9 cellular contexts compared by ENCODE assay signal in genomic region chr10:118669020-118669766, GRCh38.
DNase-seq lines count a peak whose midpoint lies in the region; ATAC-seq and TF ChIP-seq lines count a peak whose summit lies in the region.
"Had no signal": no experiment of that assay in that cellular context is flagged by ENCODE, and none has a peak within 500 bp of the region (broad histone marks: within the 10 kb centered on the region; RNA-seq: fewer than 3 reads in every experiment).

No MANE protein-coding gene starts in this region.

- H3K9me3 ChIP-seq in CD4-positive, alpha-beta memory T cell (ENCODE audit: control insufficient read depth in 1 of 2, low read length in 2 of 2): no peaks in the 10 kb centered on the region

- TF ChIP-seq CTCF in neural crest cell (conservative IDR thresholded peaks at IDR 0.05) (no peak), nephron progenitor cell (IDR thresholded peaks at IDR 0.05) (no peak)

- H3K36me3 ChIP-seq in CD4-positive, alpha-beta memory T cell (ENCODE audit: insufficient read depth, low read length): no peaks in the 10 kb centered on the region

- H3K27ac ChIP-seq in CD4-positive, alpha-beta memory T cell (ENCODE audit: low read depth, low read length): no peak overlapping the region

- POLR2A ChIA-PET in CD4-positive, alpha-beta memory T cell (lab: Charles Lee; ENCODE audit: partially characterized antibody): interaction anchor here (1.2 kb wide), 1 partner anchor 13 kb away, joined by 3 read pairs; no protein-coding TSS in a partner anchor

- no peak overlapping the region for H3K4me3 ChIP-seq in CD4-positive, alpha-beta memory T cell (ENCODE audit: low read length in 2 of 2)

- intact Hi-C loops in CD4-positive, alpha-beta memory T cell (cut with micrococcal nuclease): loop anchor here (10.0 kb wide), 1 partner anchor 74 kb away; the partner anchor contains the start of gene PRLHR

- peaks cover 0 to 2% (median 0%) of the 10 kb centered on the region in 8 donors for H3K9me3 Mint-ChIP-seq in CD4-positive, alpha-beta memory T cell
- H3K9me3 Mint-ChIP-seq in neural crest cell (no peaks in the 10 kb centered on the region), nephron progenitor cell (no peaks in the 10 kb centered on the region)

- DNase-seq in CD4-positive, alpha-beta memory T cell: peak in 3 of 5 donors; percentile 11 to 48 (median 18)
- DNase-seq in NCI-H1048 (lab: John Stamatoyannopoulos, UW) (peak; percentile 31), dermis microvascular lymphatic vessel endothelial cell (ENCODE audit: low read depth in 2 of 2) (peak; percentile 12 to 41), neural crest cell (ENCODE audit: low read depth, low spot score) (no peak), SW480 (ENCODE audit: low spot score) (no peak), nephron progenitor cell (no peak), NCI-H146 (lab: John Stamatoyannopoulos, UW) (no peak)
- DNase-seq: stimulated activated CD4-positive, alpha-beta T cell treated with anti-CD3 and anti-CD28 coated beads, Interleukin-4, amount 100 ng/mL, for 1 hour had no signal

- H3K4me3 Mint-ChIP-seq in CD4-positive, alpha-beta memory T cell: peak overlapping the region in 6 of 8 donors; percentile 22 to 70 (median 28)
- peak overlapping the region; percentile 11 for H3K4me3 Mint-ChIP-seq in neural crest cell
- no peak overlapping the region for H3K4me3 Mint-ChIP-seq in nephron progenitor cell

- H3K27ac Mint-ChIP-seq in CD4-positive, alpha-beta memory T cell: peak overlapping the region in 5 of 7 donors; percentile 7 to 71 (median 55)
- H3K27ac Mint-ChIP-seq in neural crest cell (ENCODE audit: unreplicated experiment) (peak overlapping the region; percentile 31), nephron progenitor cell (no peak overlapping the region)

- no peak for ATAC-seq in GM19023 (IDR thresholded peaks at IDR 0.05; ENCODE audit: unreplicated experiment)

- CTCF ChIA-PET in CD4-positive, alpha-beta memory T cell (lab: Charles Lee; ENCODE audit: partially characterized antibody): interaction anchor here (0.7 to 1.9 kb wide), 3 partner anchors 27 to 100 kb away, joined by 3 to 6 read pairs (median 3); no protein-coding TSS in a partner anchor

- peaks cover 27% of the 10 kb centered on the region for H3K4me1 ChIP-seq in CD4-positive, alpha-beta memory T cell (ENCODE audit: insufficient read depth, low read length)

- no peaks in the 10 kb centered on the region for H3K27me3 Mint-ChIP-seq in CD4-positive, alpha-beta memory T cell
- peaks cover 3% of the 10 kb centered on the region for H3K27me3 Mint-ChIP-seq in neural crest cell (ENCODE audit: low read depth)
- peaks cover 16% of the 10 kb centered on the region for H3K27me3 Mint-ChIP-seq in nephron progenitor cell (ENCODE audit: low read depth, poor library complexity)

- peaks cover 6 to 17% of the 10 kb centered on the region in 2 donors for H3K36me3 Mint-ChIP-seq in CD4-positive, alpha-beta memory T cell
- H3K36me3 Mint-ChIP-seq in neural crest cell (ENCODE audit: low read depth) (no peaks in the 10 kb centered on the region), nephron progenitor cell (ENCODE audit: low read depth) (peaks cover 9% of the 10 kb centered on the region)

- H3K27me3 ChIP-seq in CD4-positive, alpha-beta memory T cell (ENCODE audit: insufficient read depth, low read length): no peaks in the 10 kb centered on the region

- H3K4me1 Mint-ChIP-seq in CD4-positive, alpha-beta memory T cell: peaks cover 14 to 40% (median 31%) of the 10 kb centered on the region in 4 donors
- H3K4me1 Mint-ChIP-seq in neural crest cell (peaks cover 15% of the 10 kb centered on the region), nephron progenitor cell (peaks cover 14% of the 10 kb centered on the region)

Comparison
In these comparisons a context has a peak if more than half of its experiments do, and no peak if none do; other contexts are left out.
1. DNase-seq: peak in CD4-positive, alpha-beta memory T cell (3 of 5), NCI-H1048 (single experiment) and dermis microvascular lymphatic vessel endothelial cell (2 of 2); none in neural crest cell (single experiment), SW480 (single experiment), nephron progenitor cell (single experiment) and NCI-H146 (single experiment).